Comparison of ENCODE assay signal across 9 cellular contexts in genomic region chr12:54984602-54985376, GRCh38. TPM values are rescaled to one million over a fixed set of nuclear protein-coding genes. Genes with fewer than 3 reads are reported as not detected.
A peak's percentile ranks its signal among the peaks of the same experiment; 100 is the strongest.
DNase-seq lines count a peak whose midpoint lies in the region; ATAC-seq, FAIRE-seq and TF ChIP-seq lines count a peak whose summit lies in the region.
"Had no signal": no experiment of that assay in that cellular context is flagged by ENCODE, and none has a peak within 500 bp of the region (broad histone marks: within the 10 kb centered on the region; RNA-seq: fewer than 3 reads in every experiment).

Gene TESPA1, minus strand, starts transcription at chr12:54984762. Its CDS starts 10,200 bp downstream, at chr12:54974562.

- H4K20me1 ChIP-seq in neural progenitor cell (ENCODE audit: low read depth), result no peaks in the 10 kb centered on the region

- no peaks in the 10 kb centered on the region for H3F3A ChIP-seq in neural progenitor cell (ENCODE audit: low read depth)

- DNase-seq in T-helper 2 cell treated with Interferon-gamma antibody and Interleukin-4, amounts not matched to agents 5 μg/mL and 100 μg/mL, for 36 hours (ENCODE audit: low spot score), result peak; percentile 88
- DNase-seq in activated naive CD8-positive, alpha-beta T cell treated with anti-CD3 and anti-CD28 coated beads, Interleukin-2, amount 50 U/mL, for 24 hours, result peak; percentile 82
- DNase-seq in small intestine (peak; percentile 62), LoVo (ENCODE audit: low spot score) (no peak), NCI-H1694 treated with DMSO at 0.1 percent for 48 hours (lab: John Stamatoyannopoulos, UW) (no peak), neural progenitor cell (ENCODE audit: low spot score) (no peak)

- peak; percentile 72 for TF ChIP-seq POLR2A in GM18951 (IDR thresholded peaks at IDR 0.05; ENCODE audit: extremely low read depth, insufficient read depth, insufficient read length)

- H2AFZ ChIP-seq in neural progenitor cell (replicated peaks), result no peak within 1 kb of the TSS

- no peak within 1 kb of the TSS for H3K4me3 ChIP-seq in small intestine (ENCODE audit: low read depth in 1 of 2, low read length in 2 of 2)
- no peak within 1 kb of the TSS for H3K4me3 ChIP-seq in neural progenitor cell
- H3K4me3 ChIP-seq: SK-N-MC had no signal

- no peak for TF ChIP-seq CTCF in neural progenitor cell (IDR thresholded peaks at IDR 0.05)

- no peak within 1 kb of the TSS for H3K4me2 ChIP-seq in neural progenitor cell

- peaks cover 66% of the 10 kb centered on the region for H3K4me1 Mint-ChIP-seq in T-helper 2 cell treated with Interferon-gamma antibody and Interleukin-4, amounts not matched to agents 5 μg/mL and 100 μg/mL, for 36 hours (ENCODE audit: low read depth)
- H3K4me1 Mint-ChIP-seq in activated naive CD8-positive, alpha-beta T cell treated with anti-CD3 and anti-CD28 coated beads, Interleukin-2, amount 50 U/mL, for 24 hours, result peaks cover 80% of the 10 kb centered on the region
- H3K4me1 Mint-ChIP-seq in neural progenitor cell, result no peaks in the 10 kb centered on the region

- H3K27me3 Mint-ChIP-seq in T-helper 2 cell treated with Interferon-gamma antibody and Interleukin-4, amounts not matched to agents 5 μg/mL and 100 μg/mL, for 36 hours (ENCODE audit: low read depth), result no peaks in the 10 kb centered on the region
- H3K27me3 Mint-ChIP-seq in activated naive CD8-positive, alpha-beta T cell treated with anti-CD3 and anti-CD28 coated beads, Interleukin-2, amount 50 U/mL, for 24 hours, result no peaks in the 10 kb centered on the region
- H3K27me3 Mint-ChIP-seq in neural progenitor cell (ENCODE audit: insufficient read depth, low read depth), result no peaks in the 10 kb centered on the region

- FAIRE-seq in small intestine (lab: Jason Lieb, UNC), result no peak

- peaks cover 6% of the 10 kb centered on the region for H3K9me3 Mint-ChIP-seq in T-helper 2 cell treated with Interferon-gamma antibody and Interleukin-4, amounts not matched to agents 5 μg/mL and 100 μg/mL, for 36 hours
- H3K9me3 Mint-ChIP-seq in activated naive CD8-positive, alpha-beta T cell treated with anti-CD3 and anti-CD28 coated beads, Interleukin-2, amount 50 U/mL, for 24 hours, result no peaks in the 10 kb centered on the region
- H3K9me3 Mint-ChIP-seq in neural progenitor cell, result no peaks in the 10 kb centered on the region

- H3K27ac ChIP-seq in small intestine (ENCODE audit: low read depth in 1 of 2, low read length in 1 of 2), result peak within 1 kb of the TSS in 1 of 2 donors; percentile 61
- H3K27ac ChIP-seq in neural progenitor cell, result no peak within 1 kb of the TSS
- H3K27ac ChIP-seq: SK-N-MC had no signal

- peaks cover 54% of the 10 kb centered on the region for H3K36me3 Mint-ChIP-seq in T-helper 2 cell treated with Interferon-gamma antibody and Interleukin-4, amounts not matched to agents 5 μg/mL and 100 μg/mL, for 36 hours (ENCODE audit: low read depth)
- H3K36me3 Mint-ChIP-seq in activated naive CD8-positive, alpha-beta T cell treated with anti-CD3 and anti-CD28 coated beads, Interleukin-2, amount 50 U/mL, for 24 hours (ENCODE audit: low read depth), result peaks cover 43% of the 10 kb centered on the region
- no peaks in the 10 kb centered on the region for H3K36me3 Mint-ChIP-seq in neural progenitor cell

- in situ Hi-C loops in GM18951 (cut with MboI; ENCODE audit: low sequenced_read_pairs, unreplicated experiment), result no loop called here

- WGBS in small intestine, 3 donors, result 42 to 61% (median 50%) methylated on average over 14 of the region's 14 CpGs

- H3K9ac ChIP-seq in neural progenitor cell, result no peak within 1 kb of the TSS

- no peaks in the 10 kb centered on the region for H3K36me3 ChIP-seq in small intestine (ENCODE audit: control insufficient read depth in 2 of 2, insufficient read depth in 2 of 2, low read length in 2 of 2)
- no peaks in the 10 kb centered on the region for H3K36me3 ChIP-seq in neural progenitor cell

- peak within 1 kb of the TSS; percentile 88 for H3K27ac Mint-ChIP-seq in T-helper 2 cell treated with Interferon-gamma antibody and Interleukin-4, amounts not matched to agents 5 μg/mL and 100 μg/mL, for 36 hours
- peak within 1 kb of the TSS; percentile 94 for H3K27ac Mint-ChIP-seq in activated naive CD8-positive, alpha-beta T cell treated with anti-CD3 and anti-CD28 coated beads, Interleukin-2, amount 50 U/mL, for 24 hours
- H3K27ac Mint-ChIP-seq in neural progenitor cell, result no peak within 1 kb of the TSS

- no peaks in the 10 kb centered on the region for H3K4me1 ChIP-seq in small intestine (ENCODE audit: control insufficient read depth in 2 of 2, insufficient read depth in 1 of 2, low read depth in 1 of 2, low read length in 1 of 2)
- H3K4me1 ChIP-seq in neural progenitor cell, result no peaks in the 10 kb centered on the region

- H3K79me2 ChIP-seq in neural progenitor cell (ENCODE audit: low read depth), result no peaks in the 10 kb centered on the region

- peak within 1 kb of the TSS; percentile 94 for H3K4me3 Mint-ChIP-seq in T-helper 2 cell treated with Interferon-gamma antibody and Interleukin-4, amounts not matched to agents 5 μg/mL and 100 μg/mL, for 36 hours
- H3K4me3 Mint-ChIP-seq in activated naive CD8-positive, alpha-beta T cell treated with anti-CD3 and anti-CD28 coated beads, Interleukin-2, amount 50 U/mL, for 24 hours, result peak within 1 kb of the TSS; percentile 93
- no peak within 1 kb of the TSS for H3K4me3 Mint-ChIP-seq in neural progenitor cell

- H3K9me3 ChIP-seq in small intestine (ENCODE audit: control insufficient read depth, low read depth), result no peaks in the 10 kb centered on the region
- no peaks in the 10 kb centered on the region for H3K9me3 ChIP-seq in neural progenitor cell (ENCODE audit: low read depth)

- H3K27me3 ChIP-seq in small intestine (ENCODE audit: control insufficient read depth in 2 of 2, insufficient read depth in 2 of 2, low read length in 2 of 2) (no peaks in the 10 kb centered on the region), neural progenitor cell (no peaks in the 10 kb centered on the region)

- peak; percentile 92 for ATAC-seq in HG03097 (IDR thresholded peaks at IDR 0.05; ENCODE audit: low FRiP score, unreplicated experiment)
- peak; percentile 88 for ATAC-seq in activated naive CD8-positive, alpha-beta T cell treated with anti-CD3 and anti-CD28 coated beads, Interleukin-2, amount 50 U/mL, for 24 hours

RNA-seq across cellular contexts. Expression of gene TESPA1, which starts in this region (rescaled TPM):
- 1 to 10 TPM in 1 of 3 donors, under 1 TPM in 2; 0.45 to 1.1 (median 0.81) TPM for polyA plus RNA-seq in small intestine
- not detected in 2 replicates for total RNA-seq in neural progenitor cell (ENCODE audit: low replicate concordance)

Comparison
In these comparisons a context has a peak if more than half of its experiments do, and no peak if none do; other contexts are left out.
1. DNase-seq: peak in T-helper 2 cell treated with Interferon-gamma antibody and Interleukin-4, amounts not matched to agents 5 μg/mL and 100 μg/mL, for 36 hours (single experiment), activated naive CD8-positive, alpha-beta T cell treated with anti-CD3 and anti-CD28 coated beads, Interleukin-2, amount 50 U/mL, for 24 hours (single experiment) and small intestine (single experiment); none in LoVo (single experiment), NCI-H1694 treated with DMSO at 0.1 percent for 48 hours (single experiment) and neural progenitor cell (single experiment).